12 cellular contexts compared by ENCODE assay signal in the genomic region with DNA sequence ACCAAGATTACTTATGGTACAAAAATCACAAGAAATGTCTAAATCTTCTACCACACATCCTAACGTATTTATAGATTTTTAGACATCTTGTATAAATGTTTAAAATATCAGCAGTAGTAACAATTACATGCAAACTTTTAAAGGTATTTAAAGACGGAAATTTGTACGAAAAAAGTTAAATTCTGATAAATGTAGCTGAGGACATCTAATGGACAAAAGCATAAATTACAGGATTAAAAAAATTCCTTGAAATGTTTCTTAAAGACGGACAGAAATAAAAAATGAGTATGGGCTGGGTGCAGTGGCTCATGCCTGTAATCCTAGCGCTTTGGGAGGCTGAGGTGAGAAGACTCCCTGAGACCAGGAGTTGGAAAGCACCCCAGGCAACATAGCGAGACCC.
DNase-seq lines count a peak whose midpoint lies in the region; ATAC-seq and TF ChIP-seq lines count a peak whose summit lies in the region.
"Had no signal": no experiment of that assay in that cellular context is flagged by ENCODE, and none has a peak within 500 bp of the region (broad histone marks: within the 10 kb centered on the region; RNA-seq: fewer than 3 reads in every experiment).

No MANE protein-coding gene starts in this region.

- H3K36me3 ChIP-seq in SU-DHL-6 (ENCODE audit: low read length) = peaks cover 21% of the 10 kb centered on the region; the same call in 1 of the 2 replicates

- H3K4me2 ChIP-seq in SU-DHL-6 (ENCODE audit: low read depth, low read length, poor library complexity, severe bottlenecking) = no peak overlapping the region

- no peaks in the 10 kb centered on the region for H3K79me2 ChIP-seq in SU-DHL-6 (ENCODE audit: insufficient read depth, low read length)

- no peak overlapping the region for H3K4me3 ChIP-seq in SU-DHL-6 (ENCODE audit: insufficient read depth, low read length, poor library complexity, severe bottlenecking)
- H3K4me3 ChIP-seq: SK-N-MC had no signal

- no peak overlapping the region for H3K27ac ChIP-seq in SU-DHL-6 (ENCODE audit: low read depth, low read length)
- H3K27ac ChIP-seq: SK-N-MC had no signal

- no peaks in the 10 kb centered on the region for H3F3A ChIP-seq in SU-DHL-6 (ENCODE audit: insufficient read depth)

- no peak overlapping the region for H2AFZ ChIP-seq in SU-DHL-6 (ENCODE audit: low read depth, low read length, severe bottlenecking)

- peak; percentile 17 for TF ChIP-seq CTCF in SU-DHL-6 (IDR thresholded peaks at IDR 0.05; ENCODE audit: insufficient read depth, low read length, poor library complexity, severe bottlenecking)

- no peaks in the 10 kb centered on the region for H3K9me2 ChIP-seq in SU-DHL-6 (replicated peaks; ENCODE audit: insufficient read depth, low read length)

- H3K9me3 ChIP-seq in SU-DHL-6 (ENCODE audit: insufficient read depth, low read length) = no peaks in the 10 kb centered on the region

- ATAC-seq in HG03571 (IDR thresholded peaks at IDR 0.05; ENCODE audit: unreplicated experiment) = no peak
- ATAC-seq: naive thymus-derived CD8-positive, alpha-beta T cell had no signal

- DNase-seq in ACHN = peak; percentile 19
- peak; percentile 26 for DNase-seq in HCEC 1CT
- DNase-seq in foreskin melanocyte = peak; percentile 1
- no peak for DNase-seq in DMS153 treated with DMSO at 0.1 percent for 48 hours (lab: John Stamatoyannopoulos, UW; ENCODE audit: unreplicated experiment)
- no peak for DNase-seq in NCI-H1436 treated with DMSO at 0.1 percent for 48 hours (lab: John Stamatoyannopoulos, UW)
- DNase-seq in stimulated activated CD4-positive, alpha-beta T cell treated with anti-CD3 and anti-CD28 coated beads, Interleukin-4, amount 100 ng/mL, for 24 hours = no peak
- DNase-seq: activated CD4-positive, alpha-beta memory T cell treated with anti-CD3 and anti-CD28 coated beads for 36 hours; CD4-positive, CD25-positive, alpha-beta regulatory T cell; naive thymus-derived CD8-positive, alpha-beta T cell had no signal

- no peaks in the 10 kb centered on the region for H3K27me3 ChIP-seq in SU-DHL-6 (ENCODE audit: low read length)

- no peaks in the 10 kb centered on the region for H4K20me1 ChIP-seq in SU-DHL-6 (ENCODE audit: low read depth, low read length)

- in situ Hi-C loops in ACHN (cut with HindIII; ENCODE audit: low pct_ligation_motif_present, low pct_unique_long_range_greater_than_20kb, low sequenced_read_pairs) = no loop called here

- no peak overlapping the region for H3K9ac ChIP-seq in SU-DHL-6 (ENCODE audit: low read length)

Comparison
In these comparisons a context has a peak if more than half of its experiments do, and no peak if none do; other contexts are left out.
1. DNase-seq: peak in ACHN (single experiment), HCEC 1CT (single experiment) and foreskin melanocyte (single experiment); none in DMS153 treated with DMSO at 0.1 percent for 48 hours (single experiment), NCI-H1436 treated with DMSO at 0.1 percent for 48 hours (single experiment) and stimulated activated CD4-positive, alpha-beta T cell treated with anti-CD3 and anti-CD28 coated beads, Interleukin-4, amount 100 ng/mL, for 24 hours (single experiment).